14 cellular contexts compared by ENCODE assay signal in the genomic region with DNA sequence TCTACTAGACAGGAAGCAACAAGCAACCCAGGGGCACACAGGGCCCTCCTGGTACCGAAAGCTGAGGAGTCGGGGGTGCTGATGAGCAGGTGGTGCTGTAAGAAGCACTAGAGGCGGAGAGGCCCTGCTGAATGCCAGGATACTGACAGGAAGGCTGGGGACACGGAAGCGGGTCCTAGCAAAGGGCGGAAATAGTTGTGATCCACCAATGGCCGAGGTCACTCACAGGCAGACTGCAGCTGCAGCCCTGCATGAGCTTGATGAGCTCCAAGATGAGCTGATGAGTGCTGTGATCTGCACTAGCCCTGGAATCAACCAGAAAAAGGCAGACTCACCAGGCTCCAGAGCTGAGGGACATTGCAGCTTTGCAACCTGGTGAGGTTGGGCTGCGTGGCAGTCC.
DNase-seq lines count a peak whose midpoint lies in the region; ATAC-seq and TF ChIP-seq lines count a peak whose summit lies in the region.
"Had no signal": no experiment of that assay in that cellular context is flagged by ENCODE, and none has a peak within 500 bp of the region (broad histone marks: within the 10 kb centered on the region; RNA-seq: fewer than 3 reads in every experiment).

No MANE protein-coding gene starts in this region.

- peaks cover 7% of the 10 kb centered on the region for H3K79me1 ChIP-seq in mesenchymal stem cell (replicated peaks; ENCODE audit: low read length, poor library complexity, severe bottlenecking)

- H2BK5ac ChIP-seq in mesenchymal stem cell (ENCODE audit: low read depth, low read length, poor library complexity, severe bottlenecking): no peak overlapping the region

- H3K9ac ChIP-seq in mesenchymal stem cell (ENCODE audit: low read length): no peak overlapping the region
- H3K9ac ChIP-seq: BLaER1 treated with 17β-estradiol and CSF1 and Interleukin-3, amounts not matched to agents 10 nM and 100 nM had no signal

- no peak for TF ChIP-seq CTCF in type B pancreatic cell (conservative IDR thresholded peaks at IDR 0.05)
- TF ChIP-seq CTCF in PC-9 (conservative IDR thresholded peaks at IDR 0.05): no peak

- H3K4me2 ChIP-seq in mesenchymal stem cell (ENCODE audit: low read length, poor library complexity, severe bottlenecking) (no peak overlapping the region), PC-9 (no peak overlapping the region)
- H3K4me2 ChIP-seq: BLaER1 treated with 17β-estradiol and CSF1 and Interleukin-3, amounts not matched to agents 10 nM and 100 nM had no signal

- H4K20me1 ChIP-seq in PC-9 (ENCODE audit: insufficient read depth): no peaks in the 10 kb centered on the region
- H4K20me1 ChIP-seq: BLaER1 treated with 17β-estradiol and CSF1 and Interleukin-3, amounts not matched to agents 10 nM and 100 nM had no signal

- H2AK5ac ChIP-seq in mesenchymal stem cell (ENCODE audit: low read length, severe bottlenecking): no peak overlapping the region

- H3K27ac Mint-ChIP-seq in type B pancreatic cell: no peak overlapping the region

- no peak for ATAC-seq in GM18858 (IDR thresholded peaks at IDR 0.05; ENCODE audit: unreplicated experiment)
- ATAC-seq in GM18909 (IDR thresholded peaks at IDR 0.05; ENCODE audit: poor library complexity, unreplicated experiment): no peak

- no peak overlapping the region for H2BK12ac ChIP-seq in mesenchymal stem cell (ENCODE audit: low read length in 2 of 2)

- POLR2A ChIA-PET in PC-9 (lab: Charles Lee; ENCODE audit: unreplicated experiment): no interaction called here

- intact Hi-C loops in PC-9 (cut with micrococcal nuclease; ENCODE audit: unreplicated experiment): no loop called here

- no peak overlapping the region for H2BK120ac ChIP-seq in mesenchymal stem cell (ENCODE audit: low read depth, low read length)

- no peak overlapping the region for H3K4ac ChIP-seq in mesenchymal stem cell (ENCODE audit: low read depth in 1 of 2, low read length in 2 of 2)

- CTCF ChIA-PET in PC-9 (lab: Charles Lee): no interaction called here

- no TSS peak for BruUV-seq in PC-9 (replicated peaks; lab: Mats Ljungman, UMichigan)

- H3K27me3 Mint-ChIP-seq in type B pancreatic cell: no peaks in the 10 kb centered on the region

- no peak overlapping the region for H4K91ac ChIP-seq in mesenchymal stem cell (ENCODE audit: low read length)

- H3K4me1 Mint-ChIP-seq in type B pancreatic cell (ENCODE audit: unreplicated experiment): peaks cover 16% of the 10 kb centered on the region

- no peaks in the 10 kb centered on the region for H3F3A ChIP-seq in PC-9 (ENCODE audit: insufficient read depth, low read depth)

- peaks cover 20% of the 10 kb centered on the region for H3K36me3 Mint-ChIP-seq in type B pancreatic cell
- H3K36me3 Mint-ChIP-seq: CD4-positive, CD25-positive, alpha-beta regulatory T cell had no signal

- H3K27me3 ChIP-seq in mesenchymal stem cell (ENCODE audit: control insufficient read depth in 1 of 2, insufficient read depth in 1 of 2, low read length in 2 of 2) (no peaks in the 10 kb centered on the region), PC-9 (ENCODE audit: insufficient read depth, low read depth) (no peaks in the 10 kb centered on the region)
- H3K27me3 ChIP-seq: BLaER1 treated with 17β-estradiol and CSF1 and Interleukin-3, amounts not matched to agents 10 nM and 100 nM had no signal

- no peak overlapping the region for H3K27ac ChIP-seq in mesenchymal stem cell (ENCODE audit: low read length, poor library complexity, severe bottlenecking)
- H3K27ac ChIP-seq in PC-9: no peak overlapping the region
- H3K27ac ChIP-seq: BLaER1 treated with 17β-estradiol and CSF1 and Interleukin-3, amounts not matched to agents 10 nM and 100 nM had no signal

- H3K9me3 ChIP-seq in mesenchymal stem cell (ENCODE audit: control insufficient read depth, low read length) (no peaks in the 10 kb centered on the region), PC-9 (ENCODE audit: insufficient read depth, low read depth) (no peaks in the 10 kb centered on the region)

- H3K23ac ChIP-seq in mesenchymal stem cell (ENCODE audit: low read length in 2 of 2): no peak overlapping the region

- H3K4me3 ChIP-seq in Jurkat, Clone E6-1 (ENCODE audit: low read length): no peak overlapping the region
- H3K4me3 ChIP-seq in mesenchymal stem cell (ENCODE audit: insufficient read depth in 1 of 2, low read depth in 1 of 2, low read length in 2 of 2) (no peak overlapping the region), PC-9 (no peak overlapping the region)
- H3K4me3 ChIP-seq: BLaER1 treated with 17β-estradiol and CSF1 and Interleukin-3, amounts not matched to agents 10 nM and 100 nM had no signal

- no peak overlapping the region for H3K14ac ChIP-seq in mesenchymal stem cell (ENCODE audit: low read length in 2 of 2)

- H3K9me2 ChIP-seq in PC-9 (ENCODE audit: insufficient read depth): no peaks in the 10 kb centered on the region

- H3K36me3 ChIP-seq in mesenchymal stem cell (ENCODE audit: control insufficient read depth in 1 of 2, insufficient read depth in 2 of 2, low read depth in 1 of 2, low read length in 2 of 2) (peaks cover 2 to 8% of the 10 kb centered on the region in 2 experiments), PC-9 (ENCODE audit: low read depth) (no peaks in the 10 kb centered on the region)

- no peak overlapping the region for H3K18ac ChIP-seq in mesenchymal stem cell (ENCODE audit: low read depth in 1 of 2, low read length in 2 of 2)

- no peak overlapping the region for H3K4me3 Mint-ChIP-seq in type B pancreatic cell
- H3K4me3 Mint-ChIP-seq: H9 had no signal

- peak overlapping the region; percentile 7 for H4K8ac ChIP-seq in mesenchymal stem cell (ENCODE audit: low read length)

- no peak overlapping the region for H2BK15ac ChIP-seq in mesenchymal stem cell (ENCODE audit: low read depth, poor library complexity, severe bottlenecking)

- no peaks in the 10 kb centered on the region for H3K79me2 ChIP-seq in PC-9 (ENCODE audit: low read depth)

- H3K4me1 ChIP-seq in mesenchymal stem cell (ENCODE audit: control insufficient read depth, insufficient read depth, low read depth, low read length) (no peaks in the 10 kb centered on the region), PC-9 (replicated peaks; ENCODE audit: insufficient read depth) (no peaks in the 10 kb centered on the region)

- H2AFZ ChIP-seq in mesenchymal stem cell (ENCODE audit: low read depth, low read length): no peak overlapping the region
- no peak overlapping the region for H2AFZ ChIP-seq in PC-9

- peak; percentile 8 for DNase-seq in Jurkat, Clone E6-1 (ENCODE audit: low read depth, low spot score)
- DNase-seq in dermis blood vessel endothelial cell: peak; percentile 33
- no peak for DNase-seq in mesenchymal stem cell
- peak; percentile 36 for DNase-seq in type B pancreatic cell (ENCODE audit: extremely low spot score, unreplicated experiment)
- no peak for DNase-seq in PC-9
- no peak for DNase-seq in cerebellar nuclear complex (lab: John Stamatoyannopoulos, UW)
- DNase-seq: ACHN; CD4-positive, CD25-positive, alpha-beta regulatory T cell; DMS53; GOT3; H9 had no signal

- WGBS in mesenchymal stem cell: 95% methylated on average over 7 of the region's 8 CpGs

- peaks cover 4% of the 10 kb centered on the region for H3K9me3 Mint-ChIP-seq in type B pancreatic cell
- H3K9me3 Mint-ChIP-seq: H9 had no signal

Comparison
In these comparisons a context has a peak if more than half of its experiments do, and no peak if none do; other contexts are left out.
1. DNase-seq: peak in Jurkat, Clone E6-1 (single experiment), dermis blood vessel endothelial cell (single experiment) and type B pancreatic cell (single experiment); none in mesenchymal stem cell (single experiment), PC-9 (0 of 2) and cerebellar nuclear complex (0 of 2).